ENCODE assay signal across 12 cellular contexts in genomic region chr22:38304526-38304925, GRCh38. TPM values are rescaled to one million over a fixed set of nuclear protein-coding genes. Genes with fewer than 3 reads are reported as not detected.
DNase-seq lines count a peak whose midpoint lies in the region; ATAC-seq, FAIRE-seq and TF ChIP-seq lines count a peak whose summit lies in the region.
"Had no signal": no experiment of that assay in that cellular context is flagged by ENCODE, and none has a peak within 500 bp of the region (broad histone marks: within the 10 kb centered on the region; RNA-seq: fewer than 3 reads in every experiment).

No MANE protein-coding gene starts in this region.

- H2BK5ac ChIP-seq in IMR-90 (ENCODE audit: low read depth, low read length, poor library complexity, severe bottlenecking): no peak overlapping the region

- TF ChIP-seq POLR2A in IMR-90 (IDR thresholded peaks at IDR 0.05; ENCODE audit: low read depth, low read length) (no peak), stomach (IDR thresholded peaks at IDR 0.05) (no peak)

- no peak overlapping the region for H2BK15ac ChIP-seq in IMR-90 (ENCODE audit: low read depth, low read length)

- 0 out of 2 replicates have a peak overlapping the region, but pooled peaks have one; percentile 16 for H3K14ac ChIP-seq in IMR-90 (replicated peaks; ENCODE audit: low read depth, low read length)

- peaks cover 28% of the 10 kb centered on the region for H3K9me1 ChIP-seq in IMR-90 (ENCODE audit: insufficient read depth, low read length)

- H4K20me1 ChIP-seq in IMR-90 (ENCODE audit: insufficient read depth, low read length): peaks cover 100% of the 10 kb centered on the region

- no peak overlapping the region for H3K56ac ChIP-seq in IMR-90 (ENCODE audit: extremely low read depth, insufficient read depth, low read length)

- H3K27ac ChIP-seq in IMR-90 (ENCODE audit: insufficient read depth, low read length): 0 out of 2 replicates have a peak overlapping the region, but pooled peaks have one; percentile 1
- peak overlapping the region in 3 of 5 donors; percentile 25 to 97 (median 77) for H3K27ac ChIP-seq in stomach

- intact Hi-C loops in IMR-90 (cut with micrococcal nuclease): no loop called here
- intact Hi-C loops in left ventricle myocardium superior (cut with micrococcal nuclease): no loop called here
- intact Hi-C loops in stomach (cut with DNase I; ENCODE audit: low total_unique reads): no loop called here

- H2BK20ac ChIP-seq in IMR-90 (ENCODE audit: low read depth, low read length): no peak overlapping the region

- H3K4me1 ChIP-seq in IMR-90 (ENCODE audit: control insufficient read depth, insufficient read depth, low read length) (peaks cover 21% of the 10 kb centered on the region), stomach (peaks cover 34 to 79% (median 54%) of the 10 kb centered on the region in 4 donors)

- H3K9ac ChIP-seq in IMR-90 (ENCODE audit: low read depth, low read length): no peak overlapping the region

- peaks cover 6 to 81% of the 10 kb centered on the region in 2 experiments; a peak in 3 of 4 replicates for H3K79me1 ChIP-seq in IMR-90 (ENCODE audit: low read depth in 1 of 2, low read length in 2 of 2)

- no peak for TF ChIP-seq EP300 in stomach (IDR thresholded peaks at IDR 0.05)

- no peak overlapping the region for H2AK5ac ChIP-seq in IMR-90 (ENCODE audit: low read depth, low read length)

- H3K4me2 ChIP-seq in IMR-90 (ENCODE audit: low read depth, low read length): no peak overlapping the region

- 94% methylated on average over 2 of the region's 13 CpGs; no CpG with 5 or more reads in 1 of the 2 experiments for WGBS in IMR-90 (ENCODE audit: extremely low coverage in 2 of 2, insufficient read length in 1 of 2), 2 experiments
- 85 to 93% (median 89%) methylated on average over 13 of the region's 13 CpGs for WGBS in stomach, 5 donors

- H3K18ac ChIP-seq in IMR-90 (ENCODE audit: low read depth, low read length): no peak overlapping the region

- no peaks in the 10 kb centered on the region for H3K9me3 ChIP-seq in IMR-90 (ENCODE audit: control insufficient read depth, insufficient read depth, low read length)
- no peaks in the 10 kb centered on the region for H3K9me3 ChIP-seq in stomach

- no peak overlapping the region for H4K5ac ChIP-seq in IMR-90 (ENCODE audit: low read depth, low read length)

- ATAC-seq in IMR-90 (ENCODE audit: low read depth) (0 out of 2 replicates have a peak, but pooled peaks have one; percentile 24), left ventricle myocardium superior (peak; percentile 50), GM21528 (IDR thresholded peaks at IDR 0.05; ENCODE audit: low FRiP score, unreplicated experiment) (no peak), GM21447 (IDR thresholded peaks at IDR 0.05; ENCODE audit: unreplicated experiment) (no peak), GM21717 (IDR thresholded peaks at IDR 0.05; ENCODE audit: unreplicated experiment) (no peak)
- ATAC-seq: esophagus mucosa; naive thymus-derived CD8-positive, alpha-beta T cell had no signal

- POLR2A ChIA-PET in IMR-90 (lab: Charles Lee; ENCODE audit: unreplicated experiment): interaction anchor here (1.1 kb wide), 1 partner anchor 11 kb away, joined by 30 read pairs; no protein-coding TSS in a partner anchor

- CTCF ChIA-PET in IMR-90 (lab: Yijun Ruan, JAX): no interaction called here

- H4K8ac ChIP-seq in IMR-90 (ENCODE audit: low read depth in 2 of 2, low read length in 2 of 2): no peak overlapping the region

- no peak overlapping the region for H3K23ac ChIP-seq in IMR-90 (ENCODE audit: low read depth, low read length)

- H3K27me3 ChIP-seq in IMR-90 (ENCODE audit: control insufficient read depth, insufficient read depth, low read length) (no peaks in the 10 kb centered on the region), bronchial epithelial cell (ENCODE audit: control insufficient read depth, insufficient read depth, low read length) (no peaks in the 10 kb centered on the region), stomach (no peaks in the 10 kb centered on the region)

- DNase-seq in IMR-90 (no peak), bronchial epithelial cell (ENCODE audit: low read depth) (no peak), left ventricle myocardium superior (peak; percentile 66), stomach (no peak)
- DNase-seq in activated CD4-positive, alpha-beta T cell treated with anti-CD3 and anti-CD28 coated beads for 48 hours: no peak
- DNase-seq: naive thymus-derived CD8-positive, alpha-beta T cell; NCI-H1105 treated with DMSO at 0.1 percent for 48 hours had no signal

- H3K4ac ChIP-seq in IMR-90 (ENCODE audit: low read depth, low read length): no peak overlapping the region

- H4K91ac ChIP-seq in IMR-90 (ENCODE audit: insufficient read depth, low read depth, low read length): no peak overlapping the region

- no peak overlapping the region for H2AK9ac ChIP-seq in IMR-90 (replicated peaks; ENCODE audit: low read depth, low read length, poor library complexity)

- dilution Hi-C loops in IMR-90 (cut with HindIII; ENCODE audit: low sequenced_read_pairs, unreplicated experiment): no loop called here

- BruUV-seq in IMR-90 (replicated peaks; lab: Mats Ljungman, UMichigan): no TSS peak

- H2BK120ac ChIP-seq in IMR-90 (ENCODE audit: low read depth, low read length): no peak overlapping the region

- no peak overlapping the region for H3K4me3 ChIP-seq in IMR-90 (ENCODE audit: insufficient read depth, low read depth, low read length)
- no peak overlapping the region for H3K4me3 ChIP-seq in bronchial epithelial cell (ENCODE audit: low read depth, low read length)
- no peak overlapping the region for H3K4me3 ChIP-seq in stomach

- TF ChIP-seq CTCF in IMR-90 (conservative IDR thresholded peaks at IDR 0.05; ENCODE audit: low read depth, low read length): 0 out of 2 replicates have a peak, but pooled peaks have one; percentile 9
- TF ChIP-seq CTCF in bronchial epithelial cell (IDR thresholded peaks at IDR 0.05; ENCODE audit: insufficient read depth, low read length, severe bottlenecking): no peak
- TF ChIP-seq CTCF in stomach (IDR thresholded peaks at IDR 0.05): no peak

- H3K36me3 ChIP-seq in IMR-90 (ENCODE audit: control insufficient read depth, insufficient read depth, low read length) (peaks cover 68% of the 10 kb centered on the region), bronchial epithelial cell (ENCODE audit: control insufficient read depth, insufficient read depth, low read length) (peaks cover 42% of the 10 kb centered on the region), stomach (peaks cover 35 to 71% (median 64%) of the 10 kb centered on the region in 4 donors)

- FAIRE-seq in bronchial epithelial cell (lab: Jason Lieb, UNC): peak; percentile 88
- FAIRE-seq: H54 had no signal

- TF ChIP-seq RAD21 in IMR-90 (IDR thresholded peaks at IDR 0.05; ENCODE audit: low read length): no peak

- H2AFZ ChIP-seq in IMR-90 (replicated peaks; ENCODE audit: low read length, poor library complexity): peak overlapping the region; percentile 51

- in situ Hi-C loops in IMR-90 (cut with MboI; ENCODE audit: low sequenced_read_pairs): no loop called here

TF ChIP-seq in IMR-90, 13 proteins besides CTCF, POLR2A, EP300 and RAD21:
- TF ChIP-seq RFX5 (IDR thresholded peaks at IDR 0.05; ENCODE audit: low read depth, low read length) (no peak), RCOR1 (IDR thresholded peaks at IDR 0.05; ENCODE audit: insufficient replicate concordance, low read length) (no peak), BHLHE40 (IDR thresholded peaks at IDR 0.05; ENCODE audit: low read depth, low read length) (no peak), USF2 (IDR thresholded peaks at IDR 0.05; ENCODE audit: low read depth, low read length) (no peak)

RNA-seq across cellular contexts. Expression of gene CSNK1E, which starts 12.7 kb away (rescaled TPM):
- 114 and 116 TPM in 2 replicates for total RNA-seq in IMR-90 (2012; rRNA removed)
- 270 and 276 TPM in 2 replicates for polyA plus RNA-seq in IMR-90 (2012; rRNA removed)
- 125 and 248 TPM in 2 replicates for polyA plus RNA-seq in IMR-90 (2012; cell fraction: cytosol; rRNA removed)
- polyA plus RNA-seq in IMR-90 (2012; cell fraction: nucleus; rRNA removed; ENCODE audit: low replicate concordance): 504 and 679 TPM in 2 replicates
- total RNA-seq in bronchial epithelial cell: 146 and 181 TPM in 2 replicates
- 72.6 TPM for total RNA-seq in left ventricle myocardium superior
- 100 to 1,000 TPM in 2 of 5 donors, 10 to 100 TPM in 3; 19.4 to 135 (median 93.9) TPM for total RNA-seq in stomach
- polyA plus RNA-seq in stomach: 10 to 100 TPM; 47.5 to 69.3 (median 66.9) TPM

RNA-seq across cellular contexts. Expression of gene TMEM184B, which starts 31.7 kb away (rescaled TPM):
- 9.1 and 9.2 TPM in 2 replicates for total RNA-seq in IMR-90 (2012; rRNA removed)
- polyA plus RNA-seq in IMR-90 (2012; rRNA removed): 81.1 and 87.5 TPM in 2 replicates
- polyA plus RNA-seq in IMR-90 (2012; cell fraction: cytosol; rRNA removed): 40.0 and 98.4 TPM in 2 replicates
- 132 and 272 TPM in 2 replicates for polyA plus RNA-seq in IMR-90 (2012; cell fraction: nucleus; rRNA removed; ENCODE audit: low replicate concordance)
- 7.1 and 13.3 TPM in 2 replicates for total RNA-seq in bronchial epithelial cell
- 42.8 TPM for total RNA-seq in left ventricle myocardium superior
- 100 to 1,000 TPM in 1 of 5 donors, 10 to 100 TPM in 4; 27.0 to 110 (median 75.9) TPM for total RNA-seq in stomach
- polyA plus RNA-seq in stomach: 10 to 100 TPM in 2 of 3 donors, 1 to 10 TPM in 1; 10.0 to 13.8 (median 10.8) TPM

Comparison
In these comparisons a context has a peak if more than half of its experiments do, and no peak if none do; other contexts are left out.
1. ATAC-seq: peak in IMR-90 (single experiment) and left ventricle myocardium superior (single experiment); none in GM21528 (single experiment), GM21447 (single experiment) and GM21717 (single experiment).